Comparison of ENCODE assay signal across 1 cellular context in genomic region chr1:15847893-15848142, GRCh38.
A peak's percentile ranks its signal among the peaks of the same experiment; 100 is the strongest.
TF ChIP-seq lines count a peak whose summit lies in the region.

No MANE protein-coding gene starts in this region.

TF ChIP-seq in K562, 482 proteins besides CTCF, POLR2A, EP300 and RAD21 (continued from another document and continues in another):
- TF ChIP-seq DEAF1 (CRISPR knock-in tag; IDR thresholded peaks at IDR 0.05) = no peak
- peak; percentile 77; the same call in 1 of the 2 replicates for TF ChIP-seq ZNF444 (CRISPR knock-in tag; IDR thresholded peaks at IDR 0.05)
- peak; percentile 51; the same call in 1 of the 2 replicates for TF ChIP-seq ZNF395 (CRISPR knock-in tag; IDR thresholded peaks at IDR 0.05)
- no peak for TF ChIP-seq PHF20 (IDR thresholded peaks at IDR 0.05; ENCODE audit: partially characterized antibody)
- peak; percentile 45; the same call in 1 of the 2 replicates for TF ChIP-seq THAP7 (CRISPR knock-in tag; IDR thresholded peaks at IDR 0.05)
- TF ChIP-seq UBTF (IDR thresholded peaks at IDR 0.05; ENCODE audit: borderline replicate concordance in 1 of 2, low read depth in 2 of 2, low read length in 2 of 2) = peak in 1 of 2 experiments; percentile 30; a peak in 1 of 4 replicates
- peak; percentile 42; the same call in 1 of the 2 replicates for TF ChIP-seq GTF2E2 (tag; IDR thresholded peaks at IDR 0.05)
- TF ChIP-seq LCOR (CRISPR knock-in tag; IDR thresholded peaks at IDR 0.05) = no peak
- no peak for TF ChIP-seq ZZZ3 (IDR thresholded peaks at IDR 0.05)
- TF ChIP-seq FOXA3 (CRISPR knock-in tag; conservative IDR thresholded peaks at IDR 0.05 in 1 of 2, IDR thresholded peaks at IDR 0.05 in 1 of 2) = 0 out of 4 replicates have a peak, but pooled peaks of 1 of the 2 experiments have one; percentile 38
- TF ChIP-seq VEZF1 (CRISPR knock-in tag; IDR thresholded peaks at IDR 0.05) = peak; percentile 78
- TF ChIP-seq CEBPZ (IDR thresholded peaks at IDR 0.05; ENCODE audit: borderline replicate concordance, low read depth, low read length) = no peak
- TF ChIP-seq REST (CRISPR knock-in tag; IDR thresholded peaks at IDR 0.05; ENCODE audit: low read depth) = 0 out of 2 replicates have a peak, but pooled peaks have one; percentile 21
- no peak for TF ChIP-seq EWSR1 (IDR thresholded peaks at IDR 0.05; ENCODE audit: borderline replicate concordance, low read depth, partially characterized antibody)
- peak; percentile 7; the same call in 1 of the 2 replicates for TF ChIP-seq THAP12 (CRISPR knock-in tag; IDR thresholded peaks at IDR 0.05)
- TF ChIP-seq EGR1 (conservative IDR thresholded peaks at IDR 0.05) = 0 out of 2 replicates have a peak, but pooled peaks have one; percentile 2
- 0 out of 2 replicates have a peak, but pooled peaks have one; percentile 4 for TF ChIP-seq XRCC5 (IDR thresholded peaks at IDR 0.05; ENCODE audit: low read depth, low read length)
- 0 out of 2 replicates have a peak, but pooled peaks have one; percentile 12 for TF ChIP-seq ERF (CRISPR knock-in tag; IDR thresholded peaks at IDR 0.05)
- TF ChIP-seq ZNF277 (CRISPR knock-in tag; IDR thresholded peaks at IDR 0.05; ENCODE audit: borderline replicate concordance) = no peak
- no peak; a peak in 1 of 4 replicates for TF ChIP-seq ZNF639 (CRISPR knock-in tag; conservative IDR thresholded peaks at IDR 0.05 in 1 of 2, IDR thresholded peaks at IDR 0.05 in 1 of 2)
- no peak; the same call in 1 of the 2 replicates for TF ChIP-seq GTF2A2 (tag; IDR thresholded peaks at IDR 0.05)
- peak; percentile 69 for TF ChIP-seq SMAD4 (CRISPR knock-in tag; conservative IDR thresholded peaks at IDR 0.05)
- TF ChIP-seq ZNF511 (CRISPR knock-in tag; IDR thresholded peaks at IDR 0.05) = no peak
- TF ChIP-seq DMBX1 (CRISPR knock-in tag; IDR thresholded peaks at IDR 0.05; ENCODE audit: borderline replicate concordance) = no peak
